Comparison of ENCODE assay signal across 1 cellular context in genomic region chr9:123394291-123395235, GRCh38.
TF ChIP-seq lines count a peak whose summit lies in the region.

No MANE protein-coding gene starts in this region.

TF ChIP-seq in HEK293, 187 proteins besides CTCF, POLR2A, EP300 and RAD21:
- TF ChIP-seq ZNF148 (tag by site-specific recombination; IDR thresholded peaks at IDR 0.05; ENCODE audit: borderline replicate concordance) (no peak), ZNF639 (tag by site-specific recombination; IDR thresholded peaks at IDR 0.05) (no peak), ZBTB8A (tag by site-specific recombination; IDR thresholded peaks at IDR 0.05) (peak; percentile 45), BCL6B (tag by site-specific recombination; IDR thresholded peaks at IDR 0.05) (no peak)
TF ChIP-seq in HEK293: peak in this region for 1.
